ENCODE assay signal across 8 cellular contexts in genomic region chr3:114418724-114419543, GRCh38.
A peak's percentile ranks its signal among the peaks of the same experiment; 100 is the strongest.
DNase-seq lines count a peak whose midpoint lies in the region; ATAC-seq lines count a peak whose summit lies in the region.

No MANE protein-coding gene starts in this region.

- H3K9me3 Mint-ChIP-seq in activated T-cell treated with anti-CD3 and anti-CD28 coated beads, Interleukin-2, amount 50 U/mL, for 24 hours = no peaks in the 10 kb centered on the region
- H3K9me3 Mint-ChIP-seq in central memory CD8-positive, alpha-beta T cell = no peaks in the 10 kb centered on the region

- peak overlapping the region; percentile 9 for H3K27ac ChIP-seq in substantia nigra (ENCODE audit: low read depth, low read length, poor library complexity, severe bottlenecking)

- H3K27me3 ChIP-seq in NT2/D1 (ENCODE audit: insufficient read depth, insufficient read length) = no peaks in the 10 kb centered on the region

- no peaks in the 10 kb centered on the region for H3K36me3 ChIP-seq in NT2/D1 (ENCODE audit: insufficient read depth, insufficient read length, low read length)

- intact Hi-C loops in left colon (cut with DNase I, micrococcal nuclease) = no loop called here

- no peaks in the 10 kb centered on the region for H3K9me3 ChIP-seq in NT2/D1 (ENCODE audit: insufficient read depth, low read length)

- H3K9ac ChIP-seq in NT2/D1 (ENCODE audit: insufficient read length, low read depth) = no peak overlapping the region

- peak; percentile 55 for ATAC-seq in GM21717 (IDR thresholded peaks at IDR 0.05; ENCODE audit: unreplicated experiment)
- peak; percentile 67 for ATAC-seq in central memory CD8-positive, alpha-beta T cell (replicated peaks; ENCODE audit: extremely low read depth, poor library complexity, severe bottlenecking)
- peak; percentile 90 for ATAC-seq in left colon

- peak overlapping the region; percentile 92 for H3K27ac Mint-ChIP-seq in activated T-cell treated with anti-CD3 and anti-CD28 coated beads, Interleukin-2, amount 50 U/mL, for 24 hours
- no peak overlapping the region for H3K27ac Mint-ChIP-seq in central memory CD8-positive, alpha-beta T cell (ENCODE audit: low read depth)

- peaks cover 48% of the 10 kb centered on the region for H3K4me1 Mint-ChIP-seq in activated T-cell treated with anti-CD3 and anti-CD28 coated beads, Interleukin-2, amount 50 U/mL, for 24 hours (ENCODE audit: low read depth)
- H3K4me1 Mint-ChIP-seq in central memory CD8-positive, alpha-beta T cell = no peaks in the 10 kb centered on the region

- H3K4me1 ChIP-seq in NT2/D1 (ENCODE audit: insufficient read depth, insufficient read length) = no peaks in the 10 kb centered on the region

- H3K27me3 Mint-ChIP-seq in activated T-cell treated with anti-CD3 and anti-CD28 coated beads, Interleukin-2, amount 50 U/mL, for 24 hours = no peaks in the 10 kb centered on the region
- H3K27me3 Mint-ChIP-seq in central memory CD8-positive, alpha-beta T cell = no peaks in the 10 kb centered on the region

- H3K4me3 ChIP-seq in NT2/D1 (ENCODE audit: insufficient read length, low read depth) = no peak overlapping the region

- no peak for DNase-seq in activated T-cell treated with anti-CD3 and anti-CD28 coated beads, Interleukin-2, amount 50 U/mL, for 24 hours
- DNase-seq in activated T-cell treated with anti-CD3 and anti-CD28 coated beads, Interleukin-2, amount 50 U/mL, for 1 hour = no peak
- peak; percentile 10 for DNase-seq in HuH-7.5 (ENCODE audit: low spot score)
- DNase-seq in NT2/D1 (ENCODE audit: low read depth, low spot score) = peak; percentile 48
- no peak for DNase-seq in central memory CD8-positive, alpha-beta T cell (ENCODE audit: low spot score in 2 of 2)
- no peak for DNase-seq in left colon
- peak in 2 of 49 donors; percentile 27 to 42 for DNase-seq in substantia nigra (lab: John Stamatoyannopoulos, UW)

- H3K36me3 Mint-ChIP-seq in activated T-cell treated with anti-CD3 and anti-CD28 coated beads, Interleukin-2, amount 50 U/mL, for 24 hours (ENCODE audit: low read depth) = no peaks in the 10 kb centered on the region
- no peaks in the 10 kb centered on the region for H3K36me3 Mint-ChIP-seq in central memory CD8-positive, alpha-beta T cell (ENCODE audit: insufficient read depth)

- H3K4me3 Mint-ChIP-seq in activated T-cell treated with anti-CD3 and anti-CD28 coated beads, Interleukin-2, amount 50 U/mL, for 24 hours = peak overlapping the region; percentile 61
- H3K4me3 Mint-ChIP-seq in central memory CD8-positive, alpha-beta T cell = no peak overlapping the region

Comparison
In these comparisons a context has a peak if more than half of its experiments do, and no peak if none do; other contexts are left out.
1. DNase-seq: peak in HuH-7.5 (single experiment) and NT2/D1 (single experiment); none in activated T-cell treated with anti-CD3 and anti-CD28 coated beads, Interleukin-2, amount 50 U/mL, for 24 hours (single experiment), activated T-cell treated with anti-CD3 and anti-CD28 coated beads, Interleukin-2, amount 50 U/mL, for 1 hour (single experiment), central memory CD8-positive, alpha-beta T cell (0 of 2) and left colon (0 of 2).
2. Peak in every context shown above with its lines, with median percentiles within 50 percentile points of each other: ATAC-seq.